28 cellular contexts compared by ENCODE assay signal in the genomic region with DNA sequence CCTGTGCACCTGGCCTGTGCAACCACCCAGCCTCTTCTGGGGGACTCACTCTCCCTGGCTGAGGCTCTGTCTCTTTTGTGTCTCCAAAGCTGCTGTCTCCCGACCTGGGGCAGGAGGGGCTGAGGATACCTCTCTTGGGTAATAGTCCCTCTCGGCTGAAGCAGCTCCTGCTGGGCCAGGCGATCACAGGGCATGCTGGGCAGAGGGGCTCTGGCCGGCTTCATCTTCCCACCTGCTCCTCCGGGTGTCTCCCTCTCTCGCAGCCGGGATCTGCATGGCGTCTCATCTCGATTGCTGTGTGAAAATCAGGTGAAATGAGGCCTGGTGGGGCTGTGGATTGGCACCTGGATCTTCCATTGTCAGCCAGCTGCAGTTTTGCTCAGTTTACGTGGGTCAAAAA.
"Had no signal": no experiment of that assay in that cellular context is flagged by ENCODE, and none has a peak within 500 bp of the region (broad histone marks: within the 10 kb centered on the region; RNA-seq: fewer than 3 reads in every experiment).

No MANE protein-coding gene starts in this region.

- DNase-seq: cerebellar nuclear complex; dorsolateral prefrontal cortex; effector CD4-positive, alpha-beta T cell; esophagus squamous epithelium; foreskin melanocyte; glutamatergic neuron; heart right ventricle; hippocampal formation; immature natural killer cell; kidney glomerular epithelial cell; left ventricle myocardium superior; lower lobe of right lung; naive thymus-derived CD8-positive, alpha-beta T cell; psoas muscle; right cardiac atrium; stimulated activated CD4-positive, alpha-beta T cell treated with anti-CD3 and anti-CD28 coated beads, Interleukin-4, amount 100 ng/mL, for 4 hours; stimulated activated naive CD8-positive, alpha-beta T cell treated with anti-CD3 and anti-CD28 coated beads, Interleukin-15, Interleukin-2, amounts not matched to agents 100 U/mL and 50 U/mL, for 24 hours; substantia nigra; testis; tibial artery had no signal

- H2AFZ ChIP-seq: parathyroid adenoma had no signal

- FAIRE-seq: endothelial cell of umbilical vein, urothelium cell line had no signal

- H3K79me2 ChIP-seq: parathyroid adenoma had no signal

- H3K36me3 Mint-ChIP-seq: stimulated activated memory B cell treated with anti-CD40 and anti-IgM and Interleukin-4, amounts not matched to agents 10 μg/mL and 1 μg/mL and 100 μg/mL, for 72 hours had no signal

- H3K27ac Mint-ChIP-seq: immature natural killer cell; naive thymus-derived CD8-positive, alpha-beta T cell; stimulated activated memory B cell treated with anti-CD40 and anti-IgM and Interleukin-4, amounts not matched to agents 10 μg/mL and 1 μg/mL and 100 μg/mL, for 72 hours had no signal

- H3K9ac ChIP-seq: parathyroid adenoma had no signal

- H3K4me3 Mint-ChIP-seq: immature natural killer cell; naive thymus-derived CD8-positive, alpha-beta T cell; stimulated activated memory B cell treated with anti-CD40 and anti-IgM and Interleukin-4, amounts not matched to agents 10 μg/mL and 1 μg/mL and 100 μg/mL, for 72 hours had no signal

- H3K4me1 Mint-ChIP-seq: immature natural killer cell; naive thymus-derived CD8-positive, alpha-beta T cell had no signal

- H3K9me3 ChIP-seq: esophagus squamous epithelium, heart right ventricle, lower lobe of right lung, neutrophil, psoas muscle, spleen, testis, tibial artery, upper lobe of left lung had no signal

- H3K4me3 ChIP-seq: dorsolateral prefrontal cortex, esophagus squamous epithelium, heart right ventricle, lower lobe of right lung, psoas muscle, skin epidermis, spleen, testis, tibial artery, upper lobe of left lung had no signal

- H3K4me1 ChIP-seq: lower lobe of right lung, parathyroid adenoma, spleen, testis, upper lobe of left lung had no signal

- H3K27ac ChIP-seq: dorsolateral prefrontal cortex, esophagus squamous epithelium, heart right ventricle, lower lobe of right lung, neutrophil, parathyroid adenoma, psoas muscle, skin epidermis, spleen, testis, tibial artery, upper lobe of left lung had no signal

- ATAC-seq: left ventricle myocardium superior; naive thymus-derived CD8-positive, alpha-beta T cell; psoas muscle; stimulated activated naive CD8-positive, alpha-beta T cell treated with anti-CD3 and anti-CD28 coated beads, Interleukin-15, Interleukin-2, amounts not matched to agents 100 U/mL and 50 U/mL, for 24 hours had no signal

- H3K27me3 ChIP-seq: dorsolateral prefrontal cortex, esophagus squamous epithelium, heart right ventricle, neutrophil, spleen, testis, tibial artery, upper lobe of left lung had no signal

- H3K9me3 Mint-ChIP-seq: immature natural killer cell; naive thymus-derived CD8-positive, alpha-beta T cell; stimulated activated memory B cell treated with anti-CD40 and anti-IgM and Interleukin-4, amounts not matched to agents 10 μg/mL and 1 μg/mL and 100 μg/mL, for 72 hours had no signal

- H3K27me3 Mint-ChIP-seq: naive thymus-derived CD8-positive, alpha-beta T cell had no signal
